Comparison of ENCODE assay signal across 17 cellular contexts in the genomic region with DNA sequence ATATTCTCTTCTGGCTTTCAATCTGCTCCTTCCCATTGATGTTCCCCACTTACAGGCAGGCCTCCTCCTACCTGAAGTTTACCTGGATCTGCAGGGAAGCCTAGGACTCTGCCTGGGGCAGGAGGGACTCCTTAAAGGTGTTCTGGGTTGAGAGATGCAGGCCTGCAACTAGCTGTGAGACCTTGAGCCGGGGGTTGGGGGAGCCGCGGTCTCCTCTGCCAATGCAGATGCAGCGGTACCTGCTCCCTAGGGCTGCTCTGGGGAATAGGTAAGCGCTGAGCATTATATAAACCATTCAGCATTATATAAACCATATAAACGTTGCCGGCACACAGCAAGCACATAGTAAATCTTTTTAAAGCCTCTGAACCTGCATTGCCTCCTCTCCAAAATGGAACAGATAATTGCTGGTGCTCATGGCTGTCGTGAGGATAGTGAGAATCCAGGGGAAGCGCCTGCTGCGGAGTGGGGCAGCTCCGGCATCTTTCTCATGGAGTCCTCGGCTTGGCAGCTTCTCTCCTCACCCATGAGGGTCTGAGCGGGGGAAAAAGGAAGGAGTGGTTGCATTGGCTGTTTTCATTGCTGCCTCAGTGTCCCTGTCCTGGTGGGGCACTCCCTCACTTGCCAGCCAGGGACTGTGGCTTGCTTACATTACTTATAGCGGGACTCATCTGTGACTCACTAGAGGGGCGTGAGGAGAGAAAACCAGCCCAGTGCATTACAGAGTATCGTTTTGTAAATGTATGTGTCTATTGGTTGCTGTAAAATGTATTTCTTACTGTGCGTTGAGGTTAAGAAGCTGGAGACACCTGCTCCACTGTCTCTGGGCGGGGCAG. TPM values are rescaled to one million over a fixed set of nuclear protein-coding genes. Genes with fewer than 3 reads are reported as not detected.
A peak's percentile ranks its signal among the peaks of the same experiment; 100 is the strongest.
DNase-seq lines count a peak whose midpoint lies in the region; ATAC-seq, FAIRE-seq and TF ChIP-seq lines count a peak whose summit lies in the region.
"Had no signal": no experiment of that assay in that cellular context is flagged by ENCODE, and none has a peak within 500 bp of the region (broad histone marks: within the 10 kb centered on the region; RNA-seq: fewer than 3 reads in every experiment).

No MANE protein-coding gene starts in this region.

- intact Hi-C loops in colonic mucosa (cut with DNase I) = no loop called here

- H3K23ac ChIP-seq in neuronal stem cell (ENCODE audit: low read depth, low read length, poor library complexity) = no peak overlapping the region

- no peak overlapping the region for H2BK12ac ChIP-seq in neuronal stem cell (ENCODE audit: low read length)

- TF ChIP-seq CTCF in NB4 (IDR thresholded peaks at IDR 0.05; ENCODE audit: low read depth, low read length) (no peak), bronchial epithelial cell (IDR thresholded peaks at IDR 0.05; ENCODE audit: insufficient read depth, low read length, severe bottlenecking) (no peak), colonic mucosa (IDR thresholded peaks at IDR 0.05) (no peak)

- FAIRE-seq in bronchial epithelial cell (lab: Jason Lieb, UNC) = no peak
- FAIRE-seq: K562 had no signal

- no peak overlapping the region for H2BK15ac ChIP-seq in neuronal stem cell (ENCODE audit: low read length)

- H3K79me1 ChIP-seq in neuronal stem cell (ENCODE audit: low read depth, low read length) = no peaks in the 10 kb centered on the region

- ATAC-seq in HG03135 (IDR thresholded peaks at IDR 0.05; ENCODE audit: unreplicated experiment) = no peak
- ATAC-seq: K562 had no signal

- no peak overlapping the region for H2AFZ ChIP-seq in neuronal stem cell (ENCODE audit: low read length)

- DNase-seq in NB4 (ENCODE audit: low read depth) (peak; percentile 46), bronchial epithelial cell (ENCODE audit: low read depth) (peak; percentile 66), neuronal stem cell (ENCODE audit: low spot score) (no peak), T-helper 2 cell (no peak), colonic mucosa (no peak)
- no peak for DNase-seq in activated CD4-positive, alpha-beta T cell treated with anti-CD3 and anti-CD28 coated beads for 4 hours
- DNase-seq: activated CD4-positive, alpha-beta T cell treated with anti-CD3 and anti-CD28 coated beads, Interleukin-2, amount 50 U/mL, for 1 hour; erythroblast; GDM1; NCI-H2029; stimulated activated CD4-positive, alpha-beta T cell treated with anti-CD3 and anti-CD28 coated beads, Interleukin-4, amount 100 ng/mL, for 24 hours; SW 1271 had no signal

- H3K27ac ChIP-seq in BLaER1 (0 out of 2 replicates have a peak overlapping the region, but pooled peaks have one; percentile 71), neuronal stem cell (replicated peaks; ENCODE audit: low read length) (no peak overlapping the region), colonic mucosa (no peak overlapping the region)
- H3K27ac ChIP-seq: C4-2B, prostate gland had no signal

- H3K36me3 ChIP-seq in BLaER1 (no peaks in the 10 kb centered on the region), bronchial epithelial cell (ENCODE audit: control insufficient read depth, insufficient read depth, low read length) (no peaks in the 10 kb centered on the region), neuronal stem cell (replicated peaks in 1 of 2; ENCODE audit: control insufficient read depth in 2 of 2, insufficient read depth in 2 of 2, low read length in 2 of 2) (no peaks in the 10 kb centered on the region), colonic mucosa (no peaks in the 10 kb centered on the region)
- H3K36me3 ChIP-seq: prostate gland had no signal

- H3K4me1 ChIP-seq in BLaER1 (peaks cover 59% of the 10 kb centered on the region), neuronal stem cell (ENCODE audit: control insufficient read depth in 2 of 2, insufficient read depth in 1 of 2, low read depth in 1 of 2, low read length in 2 of 2) (peaks cover 2 to 26% of the 10 kb centered on the region in 2 donors), colonic mucosa (no peaks in the 10 kb centered on the region)
- H3K4me1 ChIP-seq: prostate gland had no signal

- H3K4ac ChIP-seq in neuronal stem cell (ENCODE audit: low read length) = no peak overlapping the region

- WGBS in neuronal stem cell (ENCODE audit: extremely low coverage in 2 of 2, insufficient read length in 2 of 2, insufficient replicate concordance in 1 of 2), 2 donors = no CpG with 5 or more reads among the region's 18 CpGs

- H3K9me3 ChIP-seq in BLaER1 (no peaks in the 10 kb centered on the region), neuronal stem cell (replicated peaks in 1 of 2; ENCODE audit: control insufficient read depth in 2 of 2, insufficient read depth in 1 of 2, low read depth in 1 of 2, low read length in 2 of 2) (no peaks in the 10 kb centered on the region), colonic mucosa (no peaks in the 10 kb centered on the region)
- H3K9me3 ChIP-seq: prostate gland had no signal

- no peak overlapping the region for H2BK120ac ChIP-seq in neuronal stem cell (ENCODE audit: low read depth, low read length)

- no peak overlapping the region for H2BK5ac ChIP-seq in neuronal stem cell (ENCODE audit: low read length)

- H4K91ac ChIP-seq in neuronal stem cell (ENCODE audit: low read depth, low read length, poor library complexity) = peak overlapping the region; percentile 22

- H3K9ac ChIP-seq in BLaER1 (no peak overlapping the region), neuronal stem cell (ENCODE audit: low read depth, low read length, poor library complexity) (no peak overlapping the region), colonic mucosa (ENCODE audit: low read depth in 2 of 2, low read length in 2 of 2) (no peak overlapping the region)

- H3K4me2 ChIP-seq in BLaER1 (peak overlapping the region; percentile 85; the same call in 1 of the 2 replicates), neuronal stem cell (ENCODE audit: insufficient read depth, low read length, poor library complexity, severe bottlenecking) (no peak overlapping the region)

- H4K20me1 ChIP-seq in BLaER1 = no peaks in the 10 kb centered on the region

- H4K8ac ChIP-seq in neuronal stem cell (ENCODE audit: low read depth, low read length) = no peak overlapping the region

- no peak for TF ChIP-seq POLR2A in NB4 (IDR thresholded peaks at IDR 0.05; ENCODE audit: extremely low read depth, insufficient read length)

- no peak overlapping the region for H3K14ac ChIP-seq in neuronal stem cell (ENCODE audit: low read length)

- H3K27me3 ChIP-seq in BLaER1 (no peaks in the 10 kb centered on the region), bronchial epithelial cell (ENCODE audit: control insufficient read depth, insufficient read depth, low read length) (no peaks in the 10 kb centered on the region), neuronal stem cell (ENCODE audit: control insufficient read depth in 3 of 3, insufficient read depth in 3 of 3, low read depth in 1 of 3, low read length in 3 of 3) (peaks cover 0 to 61% (median 0%) of the 10 kb centered on the region in 3 experiments), colonic mucosa (no peaks in the 10 kb centered on the region)

- no peak overlapping the region for H3K18ac ChIP-seq in neuronal stem cell (ENCODE audit: low read length)

- no peak overlapping the region for H2AK5ac ChIP-seq in neuronal stem cell (ENCODE audit: low read depth, low read length)

- H3K4me3 ChIP-seq in BLaER1 (no peak overlapping the region), NB4 (ENCODE audit: low read depth, low read length) (no peak overlapping the region), bronchial epithelial cell (ENCODE audit: low read depth, low read length) (no peak overlapping the region), neuronal stem cell (ENCODE audit: low read length in 2 of 2) (no peak overlapping the region), colonic mucosa (no peak overlapping the region)
- H3K4me3 ChIP-seq: K562, prostate gland had no signal

RNA-seq across cellular contexts. Expression of a gene that starts 12.5 kb away (rescaled TPM):
- total RNA-seq in bronchial epithelial cell (14.7 and 66.4 TPM in 2 replicates), colonic mucosa (1 to 10 TPM in 1 of 2 donors, under 1 TPM in 1; 0.66 to 4.9 TPM)
- polyA plus RNA-seq in neuronal stem cell (2013, experiment 1 of 2) = 0.07 TPM
- 0.07 TPM for polyA plus RNA-seq in neuronal stem cell (2013, experiment 2 of 2)
- total RNA-seq: K562 had no signal
- polyA plus RNA-seq: K562 had no signal

RNA-seq across cellular contexts. Expression of a gene that starts 28.7 kb away (rescaled TPM):
- total RNA-seq in bronchial epithelial cell (532 and 895 TPM in 2 replicates), colonic mucosa (1 to 10 TPM; 2.1 to 4.0 TPM)
- 0.24 TPM for polyA plus RNA-seq in neuronal stem cell (2013, experiment 1 of 2)
- polyA plus RNA-seq in neuronal stem cell (2013, experiment 2 of 2) = 0.18 TPM
- polyA plus RNA-seq: K562 had no signal

Comparison
In these comparisons a context has a peak if more than half of its experiments do, and no peak if none do; other contexts are left out.
1. DNase-seq: peak in NB4 (single experiment) and bronchial epithelial cell (single experiment); none in neuronal stem cell (single experiment), activated CD4-positive, alpha-beta T cell treated with anti-CD3 and anti-CD28 coated beads for 4 hours (0 of 2), T-helper 2 cell (0 of 5) and colonic mucosa (single experiment).
2. RNA of a gene that starts 28.7 kb away (total RNA-seq): 532 to 895 TPM in bronchial epithelial cell; 2.1 to 4.0 TPM in colonic mucosa; every median in the first group is over 100 times any median in the second.